Comparison of ENCODE assay signal across 16 cellular contexts in genomic region chr16:23700093-23700492, GRCh38. TPM values are rescaled to one million over a fixed set of nuclear protein-coding genes. Genes with fewer than 3 reads are reported as not detected.
A peak's percentile ranks its signal among the peaks of the same experiment; 100 is the strongest.
DNase-seq lines count a peak whose midpoint lies in the region; ATAC-seq, FAIRE-seq and TF ChIP-seq lines count a peak whose summit lies in the region.
"Had no signal": no experiment of that assay in that cellular context is flagged by ENCODE, and none has a peak within 500 bp of the region (broad histone marks: within the 10 kb centered on the region; RNA-seq: fewer than 3 reads in every experiment).

No MANE protein-coding gene starts in this region.

- TF ChIP-seq EP300 in K562 (IDR thresholded peaks at IDR 0.05; ENCODE audit: low read length) = no peak

- no peak for FAIRE-seq in K562 (lab: Jason Lieb, UNC)
- FAIRE-seq: A549, HTR-8/SVneo had no signal

- H3K36me3 ChIP-seq in HCT116 (ENCODE audit: control insufficient read depth in 1 of 2, insufficient read depth in 2 of 2, low read length in 2 of 2) (no peaks in the 10 kb centered on the region), K562 (ENCODE audit: control insufficient read depth, insufficient read depth, low read length) (no peaks in the 10 kb centered on the region), neural progenitor cell (no peaks in the 10 kb centered on the region)
- H3K36me3 ChIP-seq: BE2C had no signal

- in situ Hi-C loops in K562 (cut with MboI) = no loop called here

- intact Hi-C loops in HCT116 (cut with micrococcal nuclease) (no loop called here), K562 (cut with micrococcal nuclease) (no loop called here)

- no peak overlapping the region for H3K4me3 ChIP-seq in HCT116 (replicated peaks in 1 of 2; ENCODE audit: low read depth in 1 of 2, low read length in 2 of 2)
- H3K4me3 ChIP-seq in K562 = no peak overlapping the region
- no peak overlapping the region for H3K4me3 ChIP-seq in neural progenitor cell
- H3K4me3 ChIP-seq: A549 had no signal

- 0 out of 2 replicates have a peak overlapping the region, but pooled peaks have one; percentile 13 for H3K4me2 ChIP-seq in HCT116 (ENCODE audit: low read length)
- peak overlapping the region; percentile 15; the same call in 1 of the 2 replicates for H3K4me2 ChIP-seq in K562 (ENCODE audit: insufficient read depth, low read length)
- no peak overlapping the region for H3K4me2 ChIP-seq in neural progenitor cell
- H3K4me2 ChIP-seq: A549 had no signal

- peaks cover 12 to 30% of the 10 kb centered on the region in 2 experiments for H3K4me1 ChIP-seq in HCT116 (ENCODE audit: control insufficient read depth in 1 of 2, insufficient read depth in 2 of 2, low read length in 2 of 2)
- peaks cover 13 to 18% of the 10 kb centered on the region in 2 experiments; a peak in 4 of 5 replicates for H3K4me1 ChIP-seq in K562 (replicated peaks in 1 of 2; ENCODE audit: control insufficient read depth in 2 of 2, insufficient read depth in 2 of 2, low read length in 2 of 2)
- H3K4me1 ChIP-seq in neural progenitor cell = peaks cover 6% of the 10 kb centered on the region
- H3K4me1 ChIP-seq: A549, BE2C had no signal

- no peak overlapping the region for H3K27ac Mint-ChIP-seq in neural progenitor cell
- H3K27ac Mint-ChIP-seq: HFFc6 had no signal

- H3K79me2 ChIP-seq in HCT116 (ENCODE audit: insufficient read depth, low read length) (no peaks in the 10 kb centered on the region), K562 (ENCODE audit: control insufficient read depth, insufficient read depth, low read length) (no peaks in the 10 kb centered on the region), neural progenitor cell (ENCODE audit: low read depth) (no peaks in the 10 kb centered on the region)

- H3K9ac ChIP-seq in HCT116 (ENCODE audit: low read length) = no peak overlapping the region
- no peak overlapping the region for H3K9ac ChIP-seq in K562 (ENCODE audit: insufficient read depth in 1 of 2, low read depth in 2 of 2, low read length in 2 of 2)
- H3K9ac ChIP-seq in neural progenitor cell = no peak overlapping the region

- no peak overlapping the region; the same call in 1 of the 2 replicates for H3K27ac ChIP-seq in HCT116 (ENCODE audit: low read depth, low read length)
- no peak overlapping the region for H3K27ac ChIP-seq in K562 (ENCODE audit: extremely low read depth, low read depth, low read length)
- no peak overlapping the region for H3K27ac ChIP-seq in neural progenitor cell
- H3K27ac ChIP-seq: A549, C4-2B had no signal

- TF ChIP-seq POLR2A in HCT116 (IDR thresholded peaks at IDR 0.05; ENCODE audit: borderline replicate concordance, extremely low read depth, insufficient read depth, insufficient read length) (no peak), K562 (conservative IDR thresholded peaks at IDR 0.05) (no peak)

- BruUV-seq in HCT116 (replicated peaks; lab: Mats Ljungman, UMichigan) (no TSS peak), K562 (replicated peaks; lab: Mats Ljungman, UMichigan) (no TSS peak)

- TF ChIP-seq CTCF in HCT116 (IDR thresholded peaks at IDR 0.05 in 2 of 3, conservative IDR thresholded peaks at IDR 0.05 in 1 of 3; ENCODE audit: borderline replicate concordance in 1 of 3, insufficient read depth in 1 of 3, low read depth in 2 of 3, low read length in 2 of 3) = no peak
- TF ChIP-seq CTCF in K562 (IDR thresholded peaks at IDR 0.05 in 2 of 3, conservative IDR thresholded peaks at IDR 0.05 in 1 of 3; ENCODE audit: insufficient read depth in 2 of 3, low read depth in 1 of 3, low read length in 3 of 3) = no peak
- TF ChIP-seq CTCF in neural progenitor cell (IDR thresholded peaks at IDR 0.05) = no peak

- no peaks in the 10 kb centered on the region for H3K9me1 ChIP-seq in K562 (ENCODE audit: control insufficient read depth, insufficient read depth, low read length)

- H3K4me1 Mint-ChIP-seq in neural progenitor cell = peaks cover 6% of the 10 kb centered on the region

- peaks cover 3 to 9% of the 10 kb centered on the region in 2 experiments; a peak in 2 of 4 replicates for H3K9me3 ChIP-seq in HCT116 (ENCODE audit: control insufficient read depth in 1 of 2, insufficient read depth in 1 of 2, low read depth in 1 of 2, low read length in 2 of 2)
- peaks cover 3% of the 10 kb centered on the region for H3K9me3 ChIP-seq in K562 (replicated peaks; ENCODE audit: control insufficient read depth, insufficient read depth, low read depth, low read length)
- H3K9me3 ChIP-seq in neural progenitor cell (ENCODE audit: low read depth) = no peaks in the 10 kb centered on the region
- H3K9me3 ChIP-seq: BE2C had no signal

- no peak overlapping the region for H3K4me3 Mint-ChIP-seq in neural progenitor cell
- H3K4me3 Mint-ChIP-seq: CD4-positive, alpha-beta memory T cell; HFFc6 had no signal

- no peaks in the 10 kb centered on the region for H4K20me1 ChIP-seq in HCT116 (ENCODE audit: insufficient read depth)
- no peaks in the 10 kb centered on the region for H4K20me1 ChIP-seq in K562 (replicated peaks; ENCODE audit: control insufficient read depth, insufficient read depth, low read length)
- no peaks in the 10 kb centered on the region for H4K20me1 ChIP-seq in neural progenitor cell (ENCODE audit: low read depth)

- ATAC-seq in HCT116 (no peak), K562 (no peak), GM18868 (IDR thresholded peaks at IDR 0.05; ENCODE audit: unreplicated experiment) (no peak)

- H2AFZ ChIP-seq in HCT116 (ENCODE audit: low read depth, low read length, poor library complexity, severe bottlenecking) = no peak overlapping the region
- H2AFZ ChIP-seq in K562 (ENCODE audit: low read depth, low read length) = peak overlapping the region; percentile 78
- H2AFZ ChIP-seq in neural progenitor cell (replicated peaks) = peak overlapping the region; percentile 76

- H3K36me3 Mint-ChIP-seq in neural progenitor cell = no peaks in the 10 kb centered on the region

- no peak for TF ChIP-seq RAD21 in HCT116 (IDR thresholded peaks at IDR 0.05; ENCODE audit: low read depth)
- TF ChIP-seq RAD21 in K562 (CRISPR knock-in tag; conservative IDR thresholded peaks at IDR 0.05 in 1 of 2, IDR thresholded peaks at IDR 0.05 in 1 of 2) = no peak

- RAD21 ChIA-PET in HCT116 (lab: Charles Lee; ENCODE audit: low non-redundant PET in 1 of 2, low total read pairs in 2 of 2, uncharacterized antibody in 2 of 2, unreplicated experiment in 2 of 2) = no interaction called here

- H3K27me3 ChIP-seq in HCT116 (ENCODE audit: insufficient read depth, low read length) (no peaks in the 10 kb centered on the region), K562 (ENCODE audit: control insufficient read depth in 2 of 2, insufficient read depth in 2 of 2, low read length in 2 of 2) (no peaks in the 10 kb centered on the region), neural progenitor cell (no peaks in the 10 kb centered on the region)
- H3K27me3 ChIP-seq: BE2C had no signal

- POLR2A ChIA-PET in HCT116 (lab: Charles Lee) = interaction anchor here (0.9 kb wide), 1 partner anchor 14 kb away, joined by 4 read pairs; no protein-coding TSS in a partner anchor
- POLR2A ChIA-PET in K562 (lab: Yijun Ruan, JAX) = interaction anchor here (1.9 to 6.1 kb wide), 2 partner anchors 9 to 15 kb away, joined by 13 to 56 read pairs; no protein-coding TSS in a partner anchor

- peaks cover 4% of the 10 kb centered on the region for H3K27me3 Mint-ChIP-seq in neural progenitor cell (ENCODE audit: insufficient read depth, low read depth)

- DNase-seq in HCT116 (ENCODE audit: low read depth, low spot score) = no peak
- DNase-seq in K562 (ENCODE audit: extremely low read depth in 1 of 4, low spot score in 3 of 4) = no peak
- no peak for DNase-seq in neural progenitor cell (ENCODE audit: low spot score)
- DNase-seq in OCI-M1 (lab: John Stamatoyannopoulos, UW) = no peak
- DNase-seq in foreskin melanocyte = no peak
- no peak for DNase-seq in NCI-H510A treated with DMSO at 0.1 percent for 48 hours (lab: John Stamatoyannopoulos, UW)
- DNase-seq: BE2C; CD4-positive, alpha-beta memory T cell; DND-41; GF-D8; HFFc6 had no signal

- CTCF ChIA-PET in HCT116 (lab: Charles Lee) (no interaction called here), K562 (lab: Yijun Ruan, JAX; ENCODE audit: low intra/inter-chr PET ratio) (no interaction called here)

- 69% methylated on average over 2 of the region's 2 CpGs for WGBS in K562 (ENCODE audit: insufficient coverage, low coverage, missing lambda C conversion rate)

- H3K9me3 Mint-ChIP-seq in neural progenitor cell = peaks cover 4% of the 10 kb centered on the region

- H3K9me2 ChIP-seq in HCT116 (ENCODE audit: insufficient read depth) = no peaks in the 10 kb centered on the region

- peaks cover 8% of the 10 kb centered on the region for H3F3A ChIP-seq in neural progenitor cell (ENCODE audit: low read depth)

RNA-seq across cellular contexts. Expression of gene ERN2, which starts 12.9 kb away (rescaled TPM):
- total RNA-seq in HCT116 (2021; ENCODE audit: unreplicated experiment) (0.47 TPM), K562 (2014; rRNA removed) (1.5 and 2.1 TPM in 2 replicates), K562 (2014; rRNA removed; fragmentation: Illumina TruSeq; extraction: Trizol) (0.67 and 0.69 TPM in 2 replicates), K562 (2015; rRNA removed; fragmentation: Illumina TruSeq; extraction: Trizol) (1.0 TPM in 1 of 2 replicates, not detected in the other), K562 (2021) (0.22 and 0.36 TPM in 2 replicates), neural progenitor cell (ENCODE audit: low replicate concordance) (1.8 and 3.8 TPM in 2 replicates)
- polyA plus RNA-seq in HCT116 (2012) = 0.25 and 0.54 TPM in 2 replicates
- 1.00 and 1.2 TPM in 2 replicates for total RNA-seq in K562 (2011; cell fraction: chromatin; rRNA removed; ENCODE audit: low replicate concordance)
- total RNA-seq in K562 (2011; cell fraction: nucleolus; rRNA removed) = 9.5 and 13.8 TPM in 2 replicates
- total RNA-seq in K562 (2011; cell fraction: nucleoplasm; rRNA removed) = 10.4 and 24.5 TPM in 2 replicates
- polyA plus RNA-seq in K562 (2011; rRNA removed) (0.12 and 0.33 TPM in 2 replicates), K562 (2014; fragmentation: Illumina TruSeq; extraction: Trizol) (not detected in 2 replicates), K562 (2014; fragmentation: Nextera tagmentation; extraction: Ambion mirVana) (not detected), K562 (2014; rRNA removed) (0.07 TPM in 1 of 2 replicates, not detected in the other)
- 0.12 TPM in 1 of 2 replicates, not detected in the other for polyA plus RNA-seq in K562 (2011; cell fraction: cytosol; rRNA removed)
- 0.35 and 0.41 TPM in 2 replicates for polyA plus RNA-seq in K562 (2011; cell fraction: nucleus; rRNA removed)
- 0.01 and 0.24 TPM in 2 replicates for polyA plus RNA-seq in K562 (2012)
- 8.3 and 11.8 TPM in 2 replicates for polyA minus RNA-seq in K562 (2011; rRNA and poly(A)+ RNA removed)
- polyA minus RNA-seq in K562 (2011; cell fraction: cytosol; rRNA and poly(A)+ RNA removed) = 5.3 TPM in 1 of 2 replicates, not detected in the other
- 4.4 and 7.6 TPM in 2 replicates for polyA minus RNA-seq in K562 (2011; cell fraction: nucleus; rRNA and poly(A)+ RNA removed)
- total RNA-seq: CD4-positive, alpha-beta memory T cell; HFFc6 had no signal
- polyA plus RNA-seq: A549; CD4-positive, alpha-beta memory T cell had no signal

RNA-seq across cellular contexts. Expression of gene PLK1, which starts 21.4 kb away (rescaled TPM):
- total RNA-seq in HCT116 (2021; ENCODE audit: unreplicated experiment) (144 TPM), K562 (2014; rRNA removed) (76.3 and 90.5 TPM in 2 replicates), K562 (2014; rRNA removed; fragmentation: Illumina TruSeq; extraction: Trizol) (36.9 and 45.2 TPM in 2 replicates), K562 (2015; rRNA removed; fragmentation: Illumina TruSeq; extraction: Trizol) (35.5 and 35.6 TPM in 2 replicates), K562 (2021) (139 and 152 TPM in 2 replicates), neural progenitor cell (ENCODE audit: low replicate concordance) (93.5 and 105 TPM in 2 replicates)
- polyA plus RNA-seq in HCT116 (2012) = 214 and 224 TPM in 2 replicates
- 111 and 188 TPM in 2 replicates for total RNA-seq in K562 (2011; cell fraction: chromatin; rRNA removed; ENCODE audit: low replicate concordance)
- total RNA-seq in K562 (2011; cell fraction: nucleolus; rRNA removed) = 141 and 146 TPM in 2 replicates
- total RNA-seq in K562 (2011; cell fraction: nucleoplasm; rRNA removed) = 112 and 116 TPM in 2 replicates
- polyA plus RNA-seq in K562 (2011; rRNA removed) (45.5 and 105 TPM in 2 replicates), K562 (2014; fragmentation: Illumina TruSeq; extraction: Trizol) (169 and 212 TPM in 2 replicates), K562 (2014; fragmentation: Nextera tagmentation; extraction: Ambion mirVana) (10 to 100 TPM; 13.6 to 24.8 TPM), K562 (2014; rRNA removed) (72.2 and 87.6 TPM in 2 replicates)
- 134 and 197 TPM in 2 replicates for polyA plus RNA-seq in K562 (2011; cell fraction: cytosol; rRNA removed)
- polyA plus RNA-seq in K562 (2011; cell fraction: nucleus; rRNA removed) = 128 and 139 TPM in 2 replicates
- 138 and 150 TPM in 2 replicates for polyA plus RNA-seq in K562 (2012)
- 74.4 and 102 TPM in 2 replicates for polyA minus RNA-seq in K562 (2011; rRNA and poly(A)+ RNA removed)
- polyA minus RNA-seq in K562 (2011; cell fraction: cytosol; rRNA and poly(A)+ RNA removed) = 131 and 161 TPM in 2 replicates
- 61.0 and 77.9 TPM in 2 replicates for polyA minus RNA-seq in K562 (2011; cell fraction: nucleus; rRNA and poly(A)+ RNA removed)

RNA-seq across cellular contexts. Expression of gene CHP2, which starts 54.7 kb away (rescaled TPM):
- total RNA-seq in HCT116 (2021; ENCODE audit: unreplicated experiment) (not detected), K562 (2014; rRNA removed) (0.50 and 1.1 TPM in 2 replicates), K562 (2014; rRNA removed; fragmentation: Illumina TruSeq; extraction: Trizol) (0.80 and 0.83 TPM in 2 replicates), K562 (2015; rRNA removed; fragmentation: Illumina TruSeq; extraction: Trizol) (0.76 and 0.87 TPM in 2 replicates), K562 (2021) (0.95 and 1.1 TPM in 2 replicates), neural progenitor cell (ENCODE audit: low replicate concordance) (0.13 and 0.46 TPM in 2 replicates)
- polyA plus RNA-seq in HCT116 (2012) = not detected in 2 replicates
- total RNA-seq in K562 (2011; cell fraction: chromatin; rRNA removed; ENCODE audit: low replicate concordance) = 0.39 and 0.46 TPM in 2 replicates
- total RNA-seq in K562 (2011; cell fraction: nucleolus; rRNA removed) = 0.33 and 0.39 TPM in 2 replicates
- 0.51 and 0.84 TPM in 2 replicates for total RNA-seq in K562 (2011; cell fraction: nucleoplasm; rRNA removed)
- polyA plus RNA-seq in K562 (2011; rRNA removed) (0.43 and 0.85 TPM in 2 replicates), K562 (2014; fragmentation: Illumina TruSeq; extraction: Trizol) (0.78 and 1.1 TPM in 2 replicates), K562 (2014; fragmentation: Nextera tagmentation; extraction: Ambion mirVana) (under 1 TPM; 0.23 to 0.45 TPM), K562 (2014; rRNA removed) (1.1 and 1.2 TPM in 2 replicates)
- 0.38 and 0.52 TPM in 2 replicates for polyA plus RNA-seq in K562 (2011; cell fraction: cytosol; rRNA removed)
- polyA plus RNA-seq in K562 (2011; cell fraction: nucleus; rRNA removed) = 0.24 and 1.1 TPM in 2 replicates
- polyA plus RNA-seq in K562 (2012) = 1.2 and 1.9 TPM in 2 replicates
- polyA minus RNA-seq in K562 (2011; rRNA and poly(A)+ RNA removed) = 0.21 and 0.67 TPM in 2 replicates
- 0.57 TPM in 1 of 2 replicates, not detected in the other for polyA minus RNA-seq in K562 (2011; cell fraction: cytosol; rRNA and poly(A)+ RNA removed)
- 0.22 and 0.40 TPM in 2 replicates for polyA minus RNA-seq in K562 (2011; cell fraction: nucleus; rRNA and poly(A)+ RNA removed)
- total RNA-seq: CD4-positive, alpha-beta memory T cell; HFFc6 had no signal
- polyA plus RNA-seq: A549; AG04450; CD4-positive, alpha-beta memory T cell had no signal

RNA-seq across cellular contexts. Expression of gene DCTN5, which starts 58.8 kb away (rescaled TPM):
- total RNA-seq in HCT116 (2021; ENCODE audit: unreplicated experiment) (42.9 TPM), K562 (2014; rRNA removed) (35.2 and 35.8 TPM in 2 replicates), K562 (2014; rRNA removed; fragmentation: Illumina TruSeq; extraction: Trizol) (75.9 and 84.3 TPM in 2 replicates), K562 (2015; rRNA removed; fragmentation: Illumina TruSeq; extraction: Trizol) (60.7 and 65.6 TPM in 2 replicates), K562 (2021) (78.2 and 81.1 TPM in 2 replicates), neural progenitor cell (ENCODE audit: low replicate concordance) (35.7 and 40.3 TPM in 2 replicates)
- 28.8 and 31.0 TPM in 2 replicates for polyA plus RNA-seq in HCT116 (2012)
- 79.4 and 112 TPM in 2 replicates for total RNA-seq in K562 (2011; cell fraction: chromatin; rRNA removed; ENCODE audit: low replicate concordance)
- total RNA-seq in K562 (2011; cell fraction: nucleolus; rRNA removed) = 39.1 and 44.0 TPM in 2 replicates
- total RNA-seq in K562 (2011; cell fraction: nucleoplasm; rRNA removed) = 59.5 and 102 TPM in 2 replicates
- polyA plus RNA-seq in K562 (2011; rRNA removed) (109 and 149 TPM in 2 replicates), K562 (2014; fragmentation: Illumina TruSeq; extraction: Trizol) (88.7 and 97.0 TPM in 2 replicates), K562 (2014; fragmentation: Nextera tagmentation; extraction: Ambion mirVana) (100 to 1,000 TPM in 1 of 2 experiments, 10 to 100 TPM in 1; 45.2 to 123 TPM), K562 (2014; rRNA removed) (58.9 and 68.4 TPM in 2 replicates)
- polyA plus RNA-seq in K562 (2011; cell fraction: cytosol; rRNA removed) = 37.7 and 64.4 TPM in 2 replicates
- 66.1 and 70.0 TPM in 2 replicates for polyA plus RNA-seq in K562 (2011; cell fraction: nucleus; rRNA removed)
- 66.7 and 90.6 TPM in 2 replicates for polyA plus RNA-seq in K562 (2012)
- 165 and 206 TPM in 2 replicates for polyA minus RNA-seq in K562 (2011; rRNA and poly(A)+ RNA removed)
- polyA minus RNA-seq in K562 (2011; cell fraction: cytosol; rRNA and poly(A)+ RNA removed) = 28.9 and 32.8 TPM in 2 replicates
- 16.7 and 30.1 TPM in 2 replicates for polyA minus RNA-seq in K562 (2011; cell fraction: nucleus; rRNA and poly(A)+ RNA removed)

RNA-seq across cellular contexts. Expression of gene PALB2, which starts 59.0 kb away (rescaled TPM):
- total RNA-seq in HCT116 (2021; ENCODE audit: unreplicated experiment) (15.6 TPM), K562 (2014; rRNA removed) (11.5 and 14.0 TPM in 2 replicates), K562 (2014; rRNA removed; fragmentation: Illumina TruSeq; extraction: Trizol) (22.5 and 26.7 TPM in 2 replicates), K562 (2015; rRNA removed; fragmentation: Illumina TruSeq; extraction: Trizol) (22.2 and 25.8 TPM in 2 replicates), K562 (2021) (16.5 and 17.9 TPM in 2 replicates), neural progenitor cell (ENCODE audit: low replicate concordance) (11.4 and 23.3 TPM in 2 replicates)
- polyA plus RNA-seq in HCT116 (2012) = 3.7 and 6.4 TPM in 2 replicates
- total RNA-seq in K562 (2011; cell fraction: chromatin; rRNA removed; ENCODE audit: low replicate concordance) = 21.7 and 43.5 TPM in 2 replicates
- total RNA-seq in K562 (2011; cell fraction: nucleolus; rRNA removed) = 14.5 and 17.8 TPM in 2 replicates
- 31.3 and 36.0 TPM in 2 replicates for total RNA-seq in K562 (2011; cell fraction: nucleoplasm; rRNA removed)
- polyA plus RNA-seq in K562 (2011; rRNA removed) (12.5 and 14.9 TPM in 2 replicates), K562 (2014; fragmentation: Illumina TruSeq; extraction: Trizol) (15.0 and 19.1 TPM in 2 replicates), K562 (2014; fragmentation: Nextera tagmentation; extraction: Ambion mirVana) (10 to 100 TPM in 1 of 2 experiments, 1 to 10 TPM in 1; 7.0 to 10.3 TPM), K562 (2014; rRNA removed) (15.2 and 16.7 TPM in 2 replicates)
- polyA plus RNA-seq in K562 (2011; cell fraction: cytosol; rRNA removed) = 5.0 and 7.9 TPM in 2 replicates
- 9.6 and 10.8 TPM in 2 replicates for polyA plus RNA-seq in K562 (2011; cell fraction: nucleus; rRNA removed)
- polyA plus RNA-seq in K562 (2012) = 11.2 and 13.3 TPM in 2 replicates
- polyA minus RNA-seq in K562 (2011; rRNA and poly(A)+ RNA removed) = 25.6 and 28.5 TPM in 2 replicates
- polyA minus RNA-seq in K562 (2011; cell fraction: cytosol; rRNA and poly(A)+ RNA removed) = 8.1 and 11.6 TPM in 2 replicates
- 12.4 and 21.4 TPM in 2 replicates for polyA minus RNA-seq in K562 (2011; cell fraction: nucleus; rRNA and poly(A)+ RNA removed)
